17 cellular contexts compared by ENCODE assay signal in the genomic region with DNA sequence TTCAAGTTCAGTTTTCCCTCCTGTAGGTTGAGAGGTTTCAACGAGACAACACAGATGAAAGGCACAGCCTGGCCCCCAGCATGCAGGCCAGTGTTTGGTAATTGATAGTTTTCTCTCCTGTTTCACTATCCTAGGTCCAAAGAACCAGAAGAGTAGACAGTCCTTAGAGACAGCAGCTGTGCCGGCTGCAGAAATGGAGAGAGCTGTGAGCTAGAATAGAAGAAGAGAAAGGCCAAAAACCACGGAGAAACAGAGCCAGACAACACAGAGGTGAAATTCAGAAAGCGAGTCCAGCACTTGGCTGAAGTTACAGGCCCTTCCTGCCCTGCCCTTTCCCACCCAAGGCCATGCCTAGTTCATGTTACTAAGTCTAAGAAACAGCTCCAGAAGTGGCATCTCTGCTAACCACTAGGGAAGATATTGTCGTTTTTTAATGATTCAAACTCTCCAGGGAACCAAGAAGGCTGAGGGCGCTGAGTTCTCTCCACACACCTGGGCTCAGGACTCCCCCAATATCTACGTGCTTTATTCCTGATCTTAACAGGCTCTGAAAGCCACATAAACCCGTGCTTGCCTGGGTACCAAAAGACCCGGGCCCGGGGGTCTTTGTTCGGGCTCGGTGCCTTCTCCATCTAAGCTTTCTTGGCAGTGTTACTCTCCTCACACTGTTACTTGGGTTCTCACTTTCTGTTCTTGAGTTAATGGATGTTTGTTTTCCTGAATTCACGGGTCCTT. TPM values are rescaled to one million over a fixed set of nuclear protein-coding genes. Genes with fewer than 3 reads are reported as not detected.
A peak's percentile ranks its signal among the peaks of the same experiment; 100 is the strongest.
DNase-seq lines count a peak whose midpoint lies in the region; ATAC-seq and TF ChIP-seq lines count a peak whose summit lies in the region.
"Had no signal": no experiment of that assay in that cellular context is flagged by ENCODE, and none has a peak within 500 bp of the region (broad histone marks: within the 10 kb centered on the region; RNA-seq: fewer than 3 reads in every experiment).

No MANE protein-coding gene starts in this region.

- BruUV-seq in Calu3 (replicated peaks; lab: Mats Ljungman, UMichigan) = no TSS peak

- no peaks in the 10 kb centered on the region for H4K20me1 ChIP-seq in KMS-11 (ENCODE audit: insufficient read depth)
- H4K20me1 ChIP-seq: BLaER1 treated with 17β-estradiol and CSF1 and Interleukin-3, amounts not matched to agents 10 nM and 100 nM had no signal

- H3K36me3 Mint-ChIP-seq in Calu3 (ENCODE audit: insufficient read depth, unreplicated experiment) = peaks cover 15% of the 10 kb centered on the region
- H3K36me3 Mint-ChIP-seq in neural crest cell (ENCODE audit: low read depth) = no peaks in the 10 kb centered on the region
- H3K36me3 Mint-ChIP-seq: CD8-positive, alpha-beta memory T cell had no signal

- intact Hi-C loops in Calu3 (cut with micrococcal nuclease; ENCODE audit: unreplicated experiment) = loop anchor here (2.0 to 5.0 kb wide), 5 partner anchors 38 to 279 kb away; a partner anchor contains a TSS

- TF ChIP-seq CTCF in Calu3 (IDR thresholded peaks at IDR 0.05; ENCODE audit: unreplicated experiment) (no peak), KMS-11 (conservative IDR thresholded peaks at IDR 0.05; ENCODE audit: low read depth, low read length) (no peak), RWPE2 (IDR thresholded peaks at IDR 0.05; ENCODE audit: poor library complexity, severe bottlenecking) (no peak), neural crest cell (conservative IDR thresholded peaks at IDR 0.05) (no peak), right atrium auricular region (IDR thresholded peaks at IDR 0.05) (no peak), GM10248 (IDR thresholded peaks at IDR 0.05; ENCODE audit: control extremely low read depth, extremely low read depth, low read depth, missing control alignments) (no peak)

- H3K36me3 ChIP-seq in KMS-11 (ENCODE audit: insufficient read depth) (no peaks in the 10 kb centered on the region), RWPE2 (ENCODE audit: low read depth) (no peaks in the 10 kb centered on the region), right atrium auricular region (no peaks in the 10 kb centered on the region)
- H3K36me3 ChIP-seq: BLaER1 treated with 17β-estradiol and CSF1 and Interleukin-3, amounts not matched to agents 10 nM and 100 nM had no signal

- DNase-seq in Calu3 (no peak), RWPE2 (ENCODE audit: low spot score) (peak; percentile 51), neural crest cell (ENCODE audit: low read depth, low spot score) (no peak), right atrium auricular region (ENCODE audit: low spot score) (no peak), GM10248 (ENCODE audit: extremely low spot score) (no peak), NCI-H748 (lab: John Stamatoyannopoulos, UW; ENCODE audit: unreplicated experiment) (no peak)
- DNase-seq: NCI-H2081 treated with DMSO at 0.1 percent for 48 hours, SIG-M5 had no signal

- H3K4me3 ChIP-seq in KMS-11 (IDR thresholded peaks at IDR 0.05; ENCODE audit: insufficient read depth, low read depth, low read length) (no peak overlapping the region), RWPE2 (ENCODE audit: severe bottlenecking) (no peak overlapping the region), right atrium auricular region (no peak overlapping the region)
- H3K4me3 ChIP-seq: BLaER1 treated with 17β-estradiol and CSF1 and Interleukin-3, amounts not matched to agents 10 nM and 100 nM; GM12878; K562 had no signal

- H3K79me2 ChIP-seq in KMS-11 (ENCODE audit: insufficient read depth, low read depth) = no peaks in the 10 kb centered on the region

- H3K27ac Mint-ChIP-seq in Calu3 (ENCODE audit: unreplicated experiment) (peak overlapping the region; percentile 50), neural crest cell (ENCODE audit: unreplicated experiment) (peak overlapping the region; percentile 48)
- H3K27ac Mint-ChIP-seq: CD8-positive, alpha-beta memory T cell had no signal

- H3K9me3 Mint-ChIP-seq in Calu3 (ENCODE audit: low read depth, unreplicated experiment) (no peaks in the 10 kb centered on the region), neural crest cell (no peaks in the 10 kb centered on the region)
- H3K9me3 Mint-ChIP-seq: CD8-positive, alpha-beta memory T cell had no signal

- H3K4me3 Mint-ChIP-seq in Calu3 (ENCODE audit: low read depth, unreplicated experiment) (no peak overlapping the region), neural crest cell (no peak overlapping the region)

- H3K4me2 ChIP-seq in KMS-11 = peak overlapping the region; percentile 69

- POLR2A ChIA-PET in GM10248 (lab: Yijun Ruan, JAX) = no interaction called here

- no peaks in the 10 kb centered on the region for H3K27me3 ChIP-seq in KMS-11 (ENCODE audit: insufficient read depth, low read depth)
- H3K27me3 ChIP-seq in RWPE2 (ENCODE audit: insufficient read depth, poor library complexity, severe bottlenecking) = no peaks in the 10 kb centered on the region
- no peaks in the 10 kb centered on the region for H3K27me3 ChIP-seq in right atrium auricular region

- H3K27ac ChIP-seq in KMS-11 (no peak overlapping the region), RWPE2 (ENCODE audit: poor library complexity, severe bottlenecking) (no peak overlapping the region), right atrium auricular region (no peak overlapping the region)
- H3K27ac ChIP-seq: BLaER1 treated with 17β-estradiol and CSF1 and Interleukin-3, amounts not matched to agents 10 nM and 100 nM had no signal

- peak overlapping the region; percentile 58; the same call in 1 of the 2 replicates for H2AFZ ChIP-seq in KMS-11 (ENCODE audit: low read depth)

- no peak overlapping the region; the same call in 1 of the 2 replicates for H3K9ac ChIP-seq in KMS-11

- H3K4me1 ChIP-seq in KMS-11 (ENCODE audit: low read depth, poor library complexity, severe bottlenecking) (peaks cover 42% of the 10 kb centered on the region), RWPE2 (ENCODE audit: insufficient read depth, poor library complexity, severe bottlenecking) (no peaks in the 10 kb centered on the region), right atrium auricular region (peaks cover 0 to 12% of the 10 kb centered on the region in 2 donors)

- ATAC-seq in RWPE2 (ENCODE audit: low read depth) (no peak), HG02852 (IDR thresholded peaks at IDR 0.05; ENCODE audit: unreplicated experiment) (no peak)

- H3K27me3 Mint-ChIP-seq in Calu3 (ENCODE audit: unreplicated experiment) (peaks cover 35% of the 10 kb centered on the region), neural crest cell (ENCODE audit: low read depth) (peaks cover 81% of the 10 kb centered on the region)

- CTCF ChIA-PET in Calu3 (lab: Charles Lee) (interaction anchor here (0.6 to 4.7 kb wide), 20 partner anchors 8 to 279 kb away, joined by 3 to 27 read pairs (median 6); a partner anchor contains a TSS), GM10248 (lab: Yijun Ruan, JAX) (interaction anchor here (0.8 to 8.0 kb wide), 36 partner anchors 7 to 481 kb away, joined by 3 to 110 read pairs (median 5); a partner anchor contains a TSS)

- H3K9me3 ChIP-seq in RWPE2 (ENCODE audit: severe bottlenecking) (no peaks in the 10 kb centered on the region), right atrium auricular region (no peaks in the 10 kb centered on the region)

- H3K4me1 Mint-ChIP-seq in Calu3 (ENCODE audit: low read depth, unreplicated experiment) (peaks cover 17% of the 10 kb centered on the region), neural crest cell (peaks cover 21% of the 10 kb centered on the region)

RNA-seq across cellular contexts. Expression of a gene that starts 16.5 kb away (rescaled TPM):
- total RNA-seq in Calu3 (2022) (not detected in 2 replicates), neural crest cell (not detected in 2 replicates), right atrium auricular region (not detected)
- total RNA-seq: CD8-positive, alpha-beta memory T cell; G401; K562; M059J; RPMI7951 had no signal

RNA-seq across cellular contexts. Expression of a gene that starts 18.0 kb away (rescaled TPM):
- total RNA-seq in Calu3 (2022) (0.17 and 0.29 TPM in 2 replicates), neural crest cell (0.18 TPM in 1 of 2 replicates, not detected in the other), right atrium auricular region (not detected)
- total RNA-seq: G401, GM12878, M059J, RPMI7951 had no signal

RNA-seq across cellular contexts. Expression of a gene that starts 35.7 kb away (rescaled TPM):
- total RNA-seq in Calu3 (2022) (270 and 446 TPM in 2 replicates), neural crest cell (not detected in 2 replicates), right atrium auricular region (100 to 1,000 TPM in 1 of 2 donors, 10 to 100 TPM in 1; 57.3 to 306 TPM)
- total RNA-seq: CD8-positive, alpha-beta memory T cell; G401; RPMI7951 had no signal

RNA-seq across cellular contexts. Expression of a gene that starts 58.1 kb away (rescaled TPM):
- total RNA-seq in Calu3 (2022) (238 and 256 TPM in 2 replicates), neural crest cell (11.4 and 11.5 TPM in 2 replicates), right atrium auricular region (10 to 100 TPM; 71.4 to 95.2 TPM)

Comparison
In these comparisons a context has a peak if more than half of its experiments do, and no peak if none do; other contexts are left out.
1. RNA of a gene that starts 35.7 kb away (total RNA-seq): 57.3 to 306 TPM in right atrium auricular region and 270 to 446 TPM in Calu3; not detected in neural crest cell; every median in the first group is over 10 times any median in the second.